In genomic region chr18:45221363-45221762, GRCh38 we compare ENCODE assay signal across 23 cellular contexts.
DNase-seq lines count a peak whose midpoint lies in the region; ATAC-seq and TF ChIP-seq lines count a peak whose summit lies in the region.
"Had no signal": no experiment of that assay in that cellular context is flagged by ENCODE, and none has a peak within 500 bp of the region (broad histone marks: within the 10 kb centered on the region; RNA-seq: fewer than 3 reads in every experiment).

No MANE protein-coding gene starts in this region.

- intact Hi-C loops in psoas muscle (cut with DNase I): no loop called here
- intact Hi-C loops in left ventricle myocardium inferior (cut with micrococcal nuclease): no loop called here

- 35 to 53% (median 43%) methylated on average over 5 of the region's 5 CpGs for WGBS in psoas muscle, 3 donors

- H3K9ac ChIP-seq in fibroblast of lung (ENCODE audit: insufficient read depth, low read length): no peak overlapping the region
- H3K9ac ChIP-seq: BLaER1 had no signal

- peak in 3 of 4 donors; percentile 71 to 84 (median 79) for ATAC-seq in psoas muscle
- ATAC-seq in HG02852 (IDR thresholded peaks at IDR 0.05; ENCODE audit: unreplicated experiment): no peak
- ATAC-seq: stimulated activated naive CD8-positive, alpha-beta T cell treated with anti-CD3 and anti-CD28 coated beads, Interleukin-15, amount 100 ng/mL, for 72 hours; T-cell had no signal

- DNase-seq in EL (peak; percentile 62), NCI-H226 (peak; percentile 7), fibroblast of lung (ENCODE audit: low read depth in 2 of 2) (peak; percentile 18 to 74), psoas muscle (no peak), NCI-H1436 (lab: John Stamatoyannopoulos, UW) (no peak), left ventricle myocardium inferior (no peak), NCI-H2171 (lab: John Stamatoyannopoulos, UW) (no peak)
- DNase-seq: activated CD4-positive, alpha-beta T cell treated with anti-CD3 and anti-CD28 coated beads, Interleukin-2, amount 50 U/mL, for 4 hours; activated naive CD4-positive, alpha-beta T cell treated with anti-CD3 and anti-CD28 coated beads, Interleukin-2, amount 50 U/mL, for 16 hours; GDM1; heart left ventricle; immature natural killer cell; naive B cell; NCI-H2081; NCI-H526; ovary; stimulated activated CD4-positive, alpha-beta T cell treated with anti-CD3 and anti-CD28 coated beads, Interleukin-1b, Interleukin-23, amount 100 ng/mL, for 48 hours; stimulated activated naive CD8-positive, alpha-beta T cell treated with anti-CD3 and anti-CD28 coated beads, Interleukin-15, amount 100 ng/mL, for 72 hours; T-cell had no signal

- no peaks in the 10 kb centered on the region for H3K9me3 ChIP-seq in fibroblast of lung (ENCODE audit: control insufficient read depth, insufficient read depth, low read depth, low read length)
- no peaks in the 10 kb centered on the region for H3K9me3 ChIP-seq in psoas muscle
- no peaks in the 10 kb centered on the region for H3K9me3 ChIP-seq in left ventricle myocardium inferior (replicated peaks)
- H3K9me3 ChIP-seq: BLaER1, heart left ventricle, ovary had no signal

- H3K27ac ChIP-seq in fibroblast of lung (ENCODE audit: insufficient read depth, low read length): no peak overlapping the region
- H3K27ac ChIP-seq in psoas muscle: no peak overlapping the region
- H3K27ac ChIP-seq in left ventricle myocardium inferior (replicated peaks): no peak overlapping the region
- H3K27ac ChIP-seq: BLaER1, epithelial cell of prostate, heart left ventricle, ovary, VCaP had no signal

- TF ChIP-seq CTCF in fibroblast of lung (conservative IDR thresholded peaks at IDR 0.05 in 1 of 2, IDR thresholded peaks at IDR 0.05 in 1 of 2; ENCODE audit: low read depth in 1 of 2, low read length in 2 of 2) (no peak), psoas muscle (IDR thresholded peaks at IDR 0.05) (no peak), left ventricle myocardium inferior (IDR thresholded peaks at IDR 0.05; ENCODE audit: borderline replicate concordance) (no peak)

- H4K20me1 ChIP-seq in fibroblast of lung (ENCODE audit: control insufficient read depth, extremely low read depth, insufficient read depth, low read length): no peaks in the 10 kb centered on the region
- H4K20me1 ChIP-seq: BLaER1 had no signal

- H3K4me1 ChIP-seq in fibroblast of lung (ENCODE audit: control insufficient read depth, extremely low read depth, insufficient read depth, low read length) (no peaks in the 10 kb centered on the region), psoas muscle (no peaks in the 10 kb centered on the region), left ventricle myocardium inferior (no peaks in the 10 kb centered on the region)
- H3K4me1 ChIP-seq: heart left ventricle had no signal

- H3K36me3 ChIP-seq in fibroblast of lung (ENCODE audit: control insufficient read depth, insufficient read depth, low read length) (no peaks in the 10 kb centered on the region), psoas muscle (ENCODE audit: insufficient read depth in 1 of 2, low read depth in 1 of 2) (no peaks in the 10 kb centered on the region), left ventricle myocardium inferior (no peaks in the 10 kb centered on the region)
- H3K36me3 ChIP-seq: BLaER1, heart left ventricle, ovary had no signal

- no peak overlapping the region for H3K4me3 ChIP-seq in fibroblast of lung (replicated peaks in 1 of 4; ENCODE audit: control extremely low read depth in 1 of 4, insufficient read depth in 1 of 4, low read depth in 3 of 4, low read length in 4 of 4)
- no peak overlapping the region for H3K4me3 ChIP-seq in psoas muscle
- no peak overlapping the region for H3K4me3 ChIP-seq in left ventricle myocardium inferior
- H3K4me3 ChIP-seq: BLaER1, heart left ventricle, ovary had no signal

- H2AFZ ChIP-seq in fibroblast of lung (ENCODE audit: low read length): no peak overlapping the region

- H3K27me3 ChIP-seq in fibroblast of lung (ENCODE audit: control insufficient read depth, insufficient read depth, low read length) (no peaks in the 10 kb centered on the region), psoas muscle (ENCODE audit: insufficient read depth in 3 of 3, low read length in 2 of 3) (no peaks in the 10 kb centered on the region), left ventricle myocardium inferior (ENCODE audit: low read depth) (no peaks in the 10 kb centered on the region)
- H3K27me3 ChIP-seq: BLaER1, heart left ventricle, ovary had no signal

- H3K79me2 ChIP-seq in fibroblast of lung (ENCODE audit: control insufficient read depth, insufficient read depth, low read length): no peaks in the 10 kb centered on the region

- H3K4me2 ChIP-seq in fibroblast of lung (ENCODE audit: extremely low read depth, insufficient read depth, low read length): no peak overlapping the region
- H3K4me2 ChIP-seq: BLaER1 had no signal

Comparison
In these comparisons a context has a peak if more than half of its experiments do, and no peak if none do; other contexts are left out.
1. DNase-seq: peak in EL (single experiment), NCI-H226 (single experiment) and fibroblast of lung (2 of 2); none in psoas muscle (0 of 2), NCI-H1436 (single experiment), left ventricle myocardium inferior (single experiment) and NCI-H2171 (single experiment).